Comparison of ENCODE assay signal across 2 cellular contexts in the genomic region with DNA sequence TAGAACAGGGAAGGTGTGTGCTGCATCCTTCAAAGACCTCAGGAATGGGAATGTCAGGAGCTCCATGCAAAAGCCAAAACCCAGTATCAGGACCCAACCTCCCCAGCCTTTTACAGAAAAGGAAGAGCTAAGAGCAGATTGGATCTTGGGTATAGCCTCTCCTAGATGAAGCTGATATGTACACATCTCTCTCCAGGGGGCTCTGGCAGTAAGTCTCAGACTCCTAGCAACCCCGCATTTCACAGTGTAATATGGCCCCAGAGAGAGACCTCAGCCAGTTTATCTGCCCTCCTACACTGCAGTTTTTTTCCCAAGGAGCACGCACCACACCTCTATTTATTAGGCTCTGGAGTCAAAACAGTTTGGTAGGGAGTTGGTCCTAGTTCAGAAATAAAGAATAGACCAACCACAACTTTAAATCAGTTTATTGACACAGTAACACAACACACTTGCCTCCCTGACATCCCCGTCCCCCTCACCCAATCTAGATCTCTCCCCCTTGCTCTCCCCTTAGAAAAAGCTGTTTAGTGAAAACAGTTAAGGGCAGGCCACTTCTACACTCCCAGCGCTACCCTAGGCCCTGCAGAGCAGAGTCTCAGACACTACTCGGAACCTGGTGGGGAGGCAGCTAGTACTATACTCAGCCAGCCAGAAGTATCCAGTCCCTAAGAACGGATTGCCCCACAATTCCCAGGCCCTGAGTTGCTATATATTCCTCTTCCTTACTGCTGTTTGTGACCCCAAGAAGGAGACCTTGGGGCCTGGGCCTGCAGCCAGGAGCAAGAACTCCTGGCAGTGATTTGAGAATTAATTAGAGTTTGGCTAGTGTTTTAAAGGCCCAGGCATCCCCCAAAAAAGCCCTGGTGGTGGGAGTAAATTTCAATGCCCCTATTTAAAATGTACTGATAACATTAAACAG.
TF ChIP-seq lines count a peak whose summit lies in the region.

No MANE protein-coding gene starts in this region.

TF ChIP-seq in HepG2, 621 proteins besides CTCF, POLR2A, EP300 and RAD21 (continued from another document):
- no peak for TF ChIP-seq MLLT10 (CRISPR knock-in tag; IDR thresholded peaks at IDR 0.05)
- TF ChIP-seq KDM3A (CRISPR knock-in tag; IDR thresholded peaks at IDR 0.05; ENCODE audit: low read depth) = no peak
- TF ChIP-seq YEATS2 (CRISPR knock-in tag; IDR thresholded peaks at IDR 0.05; ENCODE audit: borderline replicate concordance) = no peak
- TF ChIP-seq NFIC (IDR thresholded peaks at IDR 0.05; ENCODE audit: low read length) = no peak
- no peak for TF ChIP-seq KAT7 (CRISPR knock-in tag; IDR thresholded peaks at IDR 0.05; ENCODE audit: borderline replicate concordance)
- TF ChIP-seq ZFP41 (CRISPR knock-in tag; IDR thresholded peaks at IDR 0.05; ENCODE audit: borderline replicate concordance) = no peak

TF ChIP-seq in neural cell, 6 proteins besides CTCF, POLR2A, EP300 and RAD21:
- no peak for TF ChIP-seq REST (IDR thresholded peaks at IDR 0.05; ENCODE audit: borderline replicate concordance)
- TF ChIP-seq POLR2AphosphoS5 (IDR thresholded peaks at IDR 0.05) = peak; percentile 21
- no peak for TF ChIP-seq MXI1 (conservative IDR thresholded peaks at IDR 0.05; ENCODE audit: poor library complexity, severe bottlenecking)
